ENCODE assay signal across 15 cellular contexts in the genomic region with DNA sequence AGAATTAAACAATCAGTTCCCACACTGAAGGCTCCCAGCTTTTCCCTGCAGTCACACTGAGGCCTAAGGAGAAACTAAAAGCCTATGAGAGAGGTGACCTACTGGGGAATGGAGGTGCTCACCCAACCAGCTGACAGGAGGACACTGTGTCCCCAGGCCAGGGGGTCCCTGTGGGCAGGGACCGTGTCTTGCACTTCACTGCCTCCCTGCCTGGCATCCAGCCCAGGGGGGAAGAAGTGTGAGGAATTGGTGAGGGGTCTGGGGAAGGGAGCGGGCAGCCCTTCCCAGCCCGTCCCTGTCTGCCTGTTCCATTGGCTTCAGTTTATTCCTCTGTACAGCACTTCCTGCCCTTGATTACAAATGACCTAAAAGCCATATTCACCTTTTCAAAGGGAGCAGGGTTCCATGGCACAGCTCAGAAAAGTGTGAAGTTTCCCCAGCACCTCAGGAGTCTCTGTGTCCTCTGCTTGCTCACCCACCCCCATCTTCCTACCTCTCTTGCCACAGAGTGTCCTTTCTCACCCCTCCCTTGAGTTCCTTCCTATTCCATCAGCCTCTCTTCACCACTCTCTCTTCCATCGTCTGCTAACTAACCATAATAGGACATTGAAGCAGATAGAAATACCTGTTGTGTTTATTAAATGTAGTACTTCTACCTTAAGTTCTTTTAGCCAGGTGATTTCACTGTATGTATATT. TPM values are rescaled to one million over a fixed set of nuclear protein-coding genes. Genes with fewer than 3 reads are reported as not detected.
A peak's percentile ranks its signal among the peaks of the same experiment; 100 is the strongest.
DNase-seq lines count a peak whose midpoint lies in the region; ATAC-seq, FAIRE-seq and TF ChIP-seq lines count a peak whose summit lies in the region.
"Had no signal": no experiment of that assay in that cellular context is flagged by ENCODE, and none has a peak within 500 bp of the region (broad histone marks: within the 10 kb centered on the region; RNA-seq: fewer than 3 reads in every experiment).

No MANE protein-coding gene starts in this region.

- no peak overlapping the region for H2BK15ac ChIP-seq in H1 (ENCODE audit: low read length)

- H3K4me1 Mint-ChIP-seq in activated CD4-positive, alpha-beta T cell treated with anti-CD3 and anti-CD28 coated beads for 36 hours = peaks cover 79% of the 10 kb centered on the region
- H3K4me1 Mint-ChIP-seq in stimulated activated memory B cell treated with anti-CD40 and anti-IgM and Interleukin-4, amounts not matched to agents 10 μg/mL and 1 μg/mL and 100 μg/mL, for 72 hours = peaks cover 46% of the 10 kb centered on the region

- H2BK120ac ChIP-seq in H1 (replicated peaks; ENCODE audit: low read depth, low read length) = no peak overlapping the region

- H3K14ac ChIP-seq in H1 (ENCODE audit: insufficient read length) = no peak overlapping the region

- TF ChIP-seq CTCF in H1 (IDR thresholded peaks at IDR 0.05; ENCODE audit: control extremely low read depth in 1 of 3, insufficient read depth in 1 of 3, low read depth in 1 of 3, low read length in 3 of 3) = no peak
- TF ChIP-seq CTCF in GM10248 (IDR thresholded peaks at IDR 0.05; ENCODE audit: control extremely low read depth, extremely low read depth, low read depth, missing control alignments) = no peak

- 87% methylated on average over 4 of the region's 4 CpGs; no CpG with 5 or more reads in 1 of the 2 experiments for WGBS in H1 (ENCODE audit: extremely low coverage in 1 of 2, insufficient coverage in 1 of 2, insufficient read length in 1 of 2, insufficient replicate concordance in 2 of 2, low coverage in 1 of 2, low lambda C conversion rate in 2 of 2, missing lambda C conversion rate in 1 of 2), 2 experiments

- H3K23ac ChIP-seq in H1 (ENCODE audit: insufficient read length) = no peak overlapping the region

- TF ChIP-seq POLR2A in H1 (IDR thresholded peaks at IDR 0.05; ENCODE audit: control extremely low read depth in 1 of 2, low read depth in 2 of 2, low read length in 2 of 2) = no peak

- H3K56ac ChIP-seq in H1 (replicated peaks; ENCODE audit: insufficient read length, low read depth, low read length) = no peak overlapping the region

- H2BK5ac ChIP-seq in H1 (ENCODE audit: low read depth, low read length) = no peak overlapping the region

- H4K91ac ChIP-seq in H1 (replicated peaks; ENCODE audit: insufficient read length, low read length) = no peak overlapping the region

- H3K4ac ChIP-seq in H1 (replicated peaks; ENCODE audit: insufficient read length, low read depth, low read length) = no peak overlapping the region

- H3K27me3 ChIP-seq in H1 (replicated peaks in 1 of 4; ENCODE audit: control insufficient read depth in 3 of 4, extremely low read depth in 1 of 4, insufficient read depth in 3 of 4, low read length in 3 of 4) = no peaks in the 10 kb centered on the region

- peak overlapping the region; percentile 66 for H3K4me3 Mint-ChIP-seq in activated CD4-positive, alpha-beta T cell treated with anti-CD3 and anti-CD28 coated beads for 36 hours
- H3K4me3 Mint-ChIP-seq in stimulated activated memory B cell treated with anti-CD40 and anti-IgM and Interleukin-4, amounts not matched to agents 10 μg/mL and 1 μg/mL and 100 μg/mL, for 72 hours = no peak overlapping the region

- H4K5ac ChIP-seq in H1 (ENCODE audit: insufficient read length, low read depth, low read length) = no peak overlapping the region

- no peak overlapping the region for H2AK5ac ChIP-seq in H1 (ENCODE audit: low read depth, low read length)

- H3K4me3 ChIP-seq in H1 (ENCODE audit: extremely low read depth in 1 of 4, insufficient read depth in 2 of 4, low read depth in 3 of 4, low read length in 4 of 4) = no peak overlapping the region
- H3K4me3 ChIP-seq: prostate gland, thoracic aorta had no signal

- H2AFZ ChIP-seq in H1 (ENCODE audit: low read length) = no peak overlapping the region

- H3K23me2 ChIP-seq in H1 (ENCODE audit: low read depth, low read length) = no peaks in the 10 kb centered on the region

- peak overlapping the region; percentile 69; the same call in 1 of the 2 replicates for H4K8ac ChIP-seq in H1 (ENCODE audit: extremely low read depth, insufficient read depth, low read length)

- no peaks in the 10 kb centered on the region for H3K9me3 Mint-ChIP-seq in activated CD4-positive, alpha-beta T cell treated with anti-CD3 and anti-CD28 coated beads for 36 hours (ENCODE audit: low read depth)
- H3K9me3 Mint-ChIP-seq in stimulated activated memory B cell treated with anti-CD40 and anti-IgM and Interleukin-4, amounts not matched to agents 10 μg/mL and 1 μg/mL and 100 μg/mL, for 72 hours = no peaks in the 10 kb centered on the region

- H3K4me2 ChIP-seq in H1 (ENCODE audit: insufficient read depth in 1 of 2, low read depth in 2 of 2, low read length in 2 of 2) = no peak overlapping the region

- no peaks in the 10 kb centered on the region for H3K79me2 ChIP-seq in H1 (ENCODE audit: control insufficient read depth in 1 of 2, insufficient read depth in 2 of 2, low read length in 2 of 2)

- no peak overlapping the region for H3K18ac ChIP-seq in H1 (ENCODE audit: extremely low read depth, low read length)

- H3K4me1 ChIP-seq in H1 (replicated peaks in 1 of 4; ENCODE audit: control insufficient read depth in 3 of 4, insufficient read depth in 4 of 4, low read length in 3 of 4) = no peaks in the 10 kb centered on the region; a peak in 1 of 7 replicates

- H3K79me1 ChIP-seq in H1 (ENCODE audit: low read depth, low read length) = no peaks in the 10 kb centered on the region

- no peak overlapping the region for H3K9ac ChIP-seq in H1 (replicated peaks in 1 of 4; ENCODE audit: extremely low read depth in 1 of 4, low read depth in 3 of 4, low read length in 3 of 4)

- no peak for DNase-seq in activated CD4-positive, alpha-beta T cell treated with anti-CD3 and anti-CD28 coated beads for 36 hours
- no peak for DNase-seq in activated CD4-positive, alpha-beta T cell treated with anti-CD3 and anti-CD28 coated beads, Interleukin-2, amount 50 U/mL, for 1 hour
- peak; percentile 26 for DNase-seq in SKM-1 (lab: John Stamatoyannopoulos, UW; ENCODE audit: unreplicated experiment)
- no peak for DNase-seq in H1 (ENCODE audit: low read depth in 1 of 2, low spot score in 2 of 2)
- DNase-seq in RKO (ENCODE audit: low spot score) = no peak
- no peak for DNase-seq in GM10248 (ENCODE audit: extremely low spot score)
- DNase-seq: DMS79, IMR-90, NCI-H1694 treated with DMSO at 0.1 percent for 48 hours had no signal

- FAIRE-seq in H1 (lab: Jason Lieb, UNC) = no peak
- FAIRE-seq: A204.1 had no signal

- no peaks in the 10 kb centered on the region for H3K27me3 Mint-ChIP-seq in activated CD4-positive, alpha-beta T cell treated with anti-CD3 and anti-CD28 coated beads for 36 hours
- H3K27me3 Mint-ChIP-seq in stimulated activated memory B cell treated with anti-CD40 and anti-IgM and Interleukin-4, amounts not matched to agents 10 μg/mL and 1 μg/mL and 100 μg/mL, for 72 hours = no peaks in the 10 kb centered on the region

- TF ChIP-seq RAD21 in H1 (IDR thresholded peaks at IDR 0.05 in 1 of 2, conservative IDR thresholded peaks at IDR 0.05 in 1 of 2; ENCODE audit: low read depth in 2 of 2, low read length in 2 of 2) = no peak

- no peak overlapping the region for H2BK20ac ChIP-seq in H1 (ENCODE audit: low read length)

- CTCF ChIA-PET in activated CD4-positive, alpha-beta T cell treated with anti-CD3 and anti-CD28 coated beads for 36 hours (lab: Charles Lee) = interaction anchor here (1.7 to 4.0 kb wide), 2 partner anchors 11 to 230 kb away, joined by 4 to 26 read pairs; a partner anchor contains a TSS
- CTCF ChIA-PET in H1 (lab: Charles Lee; ENCODE audit: partially characterized antibody) (interaction anchor here (1.2 kb wide), 1 partner anchor 48 kb away, joined by 3 read pairs; no protein-coding TSS in a partner anchor), GM10248 (lab: Yijun Ruan, JAX) (interaction anchor here (1.1 kb wide), 1 partner anchor 238 kb away, joined by 3 read pairs; no protein-coding TSS in a partner anchor)

- intact Hi-C loops in activated CD4-positive, alpha-beta T cell treated with anti-CD3 and anti-CD28 coated beads for 36 hours (cut with DNase I, micrococcal nuclease) = loop anchor here (1.0 to 5.0 kb wide), 4 partner anchors 12 to 182 kb away; a partner anchor contains a TSS

- H3K36me3 ChIP-seq in H1 (ENCODE audit: control insufficient read depth in 2 of 4, insufficient read depth in 4 of 4, low read length in 3 of 4) = no peaks in the 10 kb centered on the region
- H3K36me3 ChIP-seq: prostate gland, thoracic aorta had no signal

- H2BK12ac ChIP-seq in H1 (ENCODE audit: low read depth, low read length) = no peak overlapping the region

- POLR2A ChIA-PET in activated CD4-positive, alpha-beta T cell treated with anti-CD3 and anti-CD28 coated beads for 36 hours (lab: Charles Lee) = no interaction called here
- POLR2A ChIA-PET in H1 (lab: Charles Lee; ENCODE audit: partially characterized antibody) (no interaction called here), GM10248 (lab: Yijun Ruan, JAX) (no interaction called here)

- no peak for TF ChIP-seq EP300 in H1 (IDR thresholded peaks at IDR 0.05; ENCODE audit: borderline replicate concordance in 1 of 2, low read depth in 2 of 2, low read length in 2 of 2)

- no peaks in the 10 kb centered on the region for H3K36me3 Mint-ChIP-seq in activated CD4-positive, alpha-beta T cell treated with anti-CD3 and anti-CD28 coated beads for 36 hours (ENCODE audit: low read depth)
- no peaks in the 10 kb centered on the region for H3K36me3 Mint-ChIP-seq in stimulated activated memory B cell treated with anti-CD40 and anti-IgM and Interleukin-4, amounts not matched to agents 10 μg/mL and 1 μg/mL and 100 μg/mL, for 72 hours

- ATAC-seq in activated CD4-positive, alpha-beta T cell treated with anti-CD3 and anti-CD28 coated beads for 36 hours = peak; percentile 44
- no peak for ATAC-seq in stimulated activated memory B cell treated with anti-CD40 and anti-IgM and Interleukin-4, amounts not matched to agents 10 μg/mL and 1 μg/mL and 100 μg/mL, for 72 hours
- no peak for ATAC-seq in GM21529 (IDR thresholded peaks at IDR 0.05; ENCODE audit: unreplicated experiment)

- peak overlapping the region; percentile 96 for H3K27ac Mint-ChIP-seq in activated CD4-positive, alpha-beta T cell treated with anti-CD3 and anti-CD28 coated beads for 36 hours
- peak overlapping the region; percentile 74 for H3K27ac Mint-ChIP-seq in stimulated activated memory B cell treated with anti-CD40 and anti-IgM and Interleukin-4, amounts not matched to agents 10 μg/mL and 1 μg/mL and 100 μg/mL, for 72 hours

- no peaks in the 10 kb centered on the region for H4K20me1 ChIP-seq in H1 (replicated peaks in 1 of 2; ENCODE audit: control insufficient read depth in 1 of 2, insufficient read depth in 2 of 2, low read length in 2 of 2)

- no peak overlapping the region for H3K27ac ChIP-seq in H1 (ENCODE audit: low read depth, low read length)
- H3K27ac ChIP-seq: epithelial cell of prostate had no signal

- H3K9me3 ChIP-seq in H1 (ENCODE audit: insufficient read depth in 2 of 2, low read depth in 1 of 2, low read length in 1 of 2) = no peaks in the 10 kb centered on the region
- H3K9me3 ChIP-seq: prostate gland, thoracic aorta had no signal

RNA-seq across cellular contexts. Expression of a gene that starts 12.9 kb away (rescaled TPM):
- total RNA-seq in activated CD4-positive, alpha-beta T cell treated with anti-CD3 and anti-CD28 coated beads for 36 hours = 10 to 100 TPM in 1 of 2 experiments, 1 to 10 TPM in 1; 9.4 to 10.9 TPM
- total RNA-seq in H1 (2021; fragmentation: NEBNext Ultra II Directional; extraction: Animal tissue kit (Norgen Biotek cat#: 25700)) = 7.7 and 8.3 TPM in 2 replicates
- 2.3 and 3.1 TPM in 2 replicates for polyA plus RNA-seq in H1 (2011; rRNA removed)
- 3.9 TPM for polyA plus RNA-seq in H1 (2011; cell fraction: cytosol; rRNA removed)
- 1.3 TPM for polyA plus RNA-seq in H1 (2011; cell fraction: nucleus; rRNA removed)
- 3.8 to 6.0 TPM (median 4.9 TPM) in 4 replicates for polyA plus RNA-seq in H1 (2012, experiment 1 of 2)
- 0.51 TPM for polyA plus RNA-seq in H1 (2012, experiment 2 of 2)
- 6.3 TPM for polyA plus RNA-seq in H1 (2013, experiment 1 of 2)
- 8.3 TPM for polyA plus RNA-seq in H1 (2013, experiment 2 of 2)
- polyA minus RNA-seq in H1 (2011; rRNA and poly(A)+ RNA removed) = 2.9 and 6.1 TPM in 2 replicates
- 2.9 TPM for polyA minus RNA-seq in H1 (2011; cell fraction: cytosol; rRNA and poly(A)+ RNA removed)
- polyA minus RNA-seq in H1 (2011; cell fraction: nucleus; rRNA and poly(A)+ RNA removed) = 4.6 TPM
